In genomic region chr11:92266821-92267220, GRCh38 we compare ENCODE assay signal across 1 cellular context.
TF ChIP-seq lines count a peak whose summit lies in the region.

No MANE protein-coding gene starts in this region.

TF ChIP-seq in H1, 55 proteins besides CTCF, POLR2A, EP300 and RAD21 (continued from another document):
- TF ChIP-seq CBX8 (IDR thresholded peaks at IDR 0.05; ENCODE audit: borderline replicate concordance, low read depth, low read length) (no peak), JUN (IDR thresholded peaks at IDR 0.05; ENCODE audit: low read depth, low read length) (no peak), ATF3 (IDR thresholded peaks at IDR 0.05; ENCODE audit: insufficient read depth, low read depth, low read length) (no peak)
